In genomic region chr14:90455100-90455571, GRCh38 we compare ENCODE assay signal across 18 cellular contexts. TPM values are rescaled to one million over a fixed set of nuclear protein-coding genes. Genes with fewer than 3 reads are reported as not detected.
DNase-seq lines count a peak whose midpoint lies in the region; FAIRE-seq and TF ChIP-seq lines count a peak whose summit lies in the region.
"Had no signal": no experiment of that assay in that cellular context is flagged by ENCODE, and none has a peak within 500 bp of the region (broad histone marks: within the 10 kb centered on the region; RNA-seq: fewer than 3 reads in every experiment).

No MANE protein-coding gene starts in this region.

- no peaks in the 10 kb centered on the region for H3K36me3 ChIP-seq in esophagus muscularis mucosa
- no peaks in the 10 kb centered on the region for H3K36me3 ChIP-seq in tibial nerve
- no peaks in the 10 kb centered on the region for H3K36me3 ChIP-seq in tibial artery
- H3K36me3 ChIP-seq: esophagus squamous epithelium, suprapubic skin had no signal

- FAIRE-seq in D721Med (lab: Jason Lieb, UNC) = no peak
- FAIRE-seq: HTR-8/SVneo, TTC549 had no signal

- no peaks in the 10 kb centered on the region for H3K9me3 ChIP-seq in esophagus muscularis mucosa
- H3K9me3 ChIP-seq in tibial nerve = no peaks in the 10 kb centered on the region
- H3K9me3 ChIP-seq in tibial artery = no peaks in the 10 kb centered on the region
- H3K9me3 ChIP-seq: Caco-2, esophagus squamous epithelium, suprapubic skin had no signal

- WGBS in esophagus muscularis mucosa = 56% methylated on average over 18 of the region's 21 CpGs
- WGBS in tibial nerve, 2 donors = 64% methylated on average over 16 to 21 of the region's 21 CpGs

- peaks cover 29% of the 10 kb centered on the region for H3K4me1 Mint-ChIP-seq in nephron progenitor cell

- no peaks in the 10 kb centered on the region for H3K9me3 Mint-ChIP-seq in nephron progenitor cell
- H3K9me3 Mint-ChIP-seq: naive B cell had no signal

- TF ChIP-seq CTCF in esophagus muscularis mucosa (IDR thresholded peaks at IDR 0.05) (no peak), nephron progenitor cell (IDR thresholded peaks at IDR 0.05) (no peak), tibial nerve (IDR thresholded peaks at IDR 0.05) (no peak), tibial artery (IDR thresholded peaks at IDR 0.05) (no peak), D721Med (IDR thresholded peaks at IDR 0.05; ENCODE audit: insufficient read depth, missing control alignments) (no peak)

- H3K4me1 ChIP-seq in esophagus muscularis mucosa = peaks cover 16 to 47% (median 34%) of the 10 kb centered on the region in 4 donors
- peaks cover 0 to 14% (median 0%) of the 10 kb centered on the region in 4 donors for H3K4me1 ChIP-seq in tibial nerve
- H3K4me1 ChIP-seq in tibial artery = peaks cover 0 to 8% (median 6%) of the 10 kb centered on the region in 4 donors
- H3K4me1 ChIP-seq: Caco-2 had no signal

- intact Hi-C loops in esophagus muscularis mucosa (cut with DNase I) (no loop called here), tibial artery (cut with DNase I; ENCODE audit: low total_unique reads) (no loop called here)

- H3K4me3 ChIP-seq in esophagus muscularis mucosa (no peak overlapping the region), tibial nerve (no peak overlapping the region), tibial artery (no peak overlapping the region)
- H3K4me3 ChIP-seq: esophagus squamous epithelium, smooth muscle cell, suprapubic skin had no signal

- TF ChIP-seq EP300 in esophagus muscularis mucosa (IDR thresholded peaks at IDR 0.05) = no peak
- TF ChIP-seq EP300 in tibial nerve (IDR thresholded peaks at IDR 0.05) = no peak

- no peaks in the 10 kb centered on the region for H3K27me3 ChIP-seq in esophagus muscularis mucosa
- no peaks in the 10 kb centered on the region for H3K27me3 ChIP-seq in tibial nerve
- H3K27me3 ChIP-seq in tibial artery = no peaks in the 10 kb centered on the region
- H3K27me3 ChIP-seq: esophagus squamous epithelium had no signal

- H3K27ac ChIP-seq in esophagus muscularis mucosa (replicated peaks in 1 of 4) (peak overlapping the region in 3 of 4 donors; percentile 20 to 68 (median 59)), tibial nerve (peak overlapping the region in 3 of 4 donors; percentile 57 to 88 (median 84)), tibial artery (no peak overlapping the region)
- H3K27ac ChIP-seq: esophagus squamous epithelium, suprapubic skin had no signal

- peaks cover 11% of the 10 kb centered on the region for H3K27me3 Mint-ChIP-seq in nephron progenitor cell (ENCODE audit: low read depth, poor library complexity)
- H3K27me3 Mint-ChIP-seq: activated CD4-positive, alpha-beta T cell treated with anti-CD3 and anti-CD28 coated beads for 36 hours; B cell; naive B cell had no signal

- peak overlapping the region; percentile 26 for H3K4me3 Mint-ChIP-seq in nephron progenitor cell
- H3K4me3 Mint-ChIP-seq: activated CD4-positive, alpha-beta T cell treated with anti-CD3 and anti-CD28 coated beads for 36 hours; B cell; naive B cell had no signal

- peak; percentile 43 for DNase-seq in SK-N-DZ (ENCODE audit: low spot score)
- DNase-seq in esophagus muscularis mucosa (ENCODE audit: extremely low spot score) = no peak
- DNase-seq in nephron progenitor cell = peak; percentile 58
- no peak for DNase-seq in tibial nerve (ENCODE audit: low spot score in 2 of 2)
- no peak for DNase-seq in tibial artery
- DNase-seq in D721Med (ENCODE audit: insufficient read length, low spot score) = no peak
- no peak for DNase-seq in NCI-H1694 treated with DMSO at 0.1 percent for 48 hours (lab: John Stamatoyannopoulos, UW)
- DNase-seq: activated CD8-positive, alpha-beta memory T cell treated with anti-CD3 and anti-CD28 coated beads, Interleukin-2, amount 50 U/mL, for 4 hours; activated effector memory CD4-positive, alpha-beta T cell treated with Interleukin-2 at 50 U/mL for 16 hours; esophagus squamous epithelium; naive B cell had no signal

- H3K36me3 Mint-ChIP-seq in nephron progenitor cell (ENCODE audit: low read depth) = no peaks in the 10 kb centered on the region
- H3K36me3 Mint-ChIP-seq: naive B cell had no signal

- TF ChIP-seq POLR2A in esophagus muscularis mucosa (IDR thresholded peaks at IDR 0.05; ENCODE audit: low read depth) (no peak), tibial nerve (IDR thresholded peaks at IDR 0.05) (no peak)

- H3K27ac Mint-ChIP-seq in nephron progenitor cell = peak overlapping the region; percentile 54
- H3K27ac Mint-ChIP-seq: activated CD4-positive, alpha-beta T cell treated with anti-CD3 and anti-CD28 coated beads for 36 hours; B cell had no signal

RNA-seq across cellular contexts. Expression of gene CALM1, which starts 58.3 kb away (rescaled TPM):
- polyA plus RNA-seq in SK-N-DZ (2014; cell fraction: cytosol; rRNA removed) = 186 and 236 TPM in 2 replicates
- polyA plus RNA-seq in SK-N-DZ (2014; cell fraction: nucleus; rRNA removed) = 125 and 159 TPM in 2 replicates
- 100 to 1,000 TPM; 482 to 847 (median 640) TPM for total RNA-seq in esophagus muscularis mucosa
- 100 to 1,000 TPM; 117 to 209 (median 165) TPM for total RNA-seq in tibial nerve

Comparison
In these comparisons a context has a peak if more than half of its experiments do, and no peak if none do; other contexts are left out.
1. DNase-seq: peak in SK-N-DZ (single experiment) and nephron progenitor cell (single experiment); none in esophagus muscularis mucosa (single experiment), tibial nerve (0 of 2), tibial artery (0 of 2), D721Med (single experiment) and NCI-H1694 treated with DMSO at 0.1 percent for 48 hours (single experiment).
2. H3K27ac ChIP-seq: peak in esophagus muscularis mucosa (3 of 4) and tibial nerve (3 of 4); none in tibial artery (0 of 2).